In the genomic region with DNA sequence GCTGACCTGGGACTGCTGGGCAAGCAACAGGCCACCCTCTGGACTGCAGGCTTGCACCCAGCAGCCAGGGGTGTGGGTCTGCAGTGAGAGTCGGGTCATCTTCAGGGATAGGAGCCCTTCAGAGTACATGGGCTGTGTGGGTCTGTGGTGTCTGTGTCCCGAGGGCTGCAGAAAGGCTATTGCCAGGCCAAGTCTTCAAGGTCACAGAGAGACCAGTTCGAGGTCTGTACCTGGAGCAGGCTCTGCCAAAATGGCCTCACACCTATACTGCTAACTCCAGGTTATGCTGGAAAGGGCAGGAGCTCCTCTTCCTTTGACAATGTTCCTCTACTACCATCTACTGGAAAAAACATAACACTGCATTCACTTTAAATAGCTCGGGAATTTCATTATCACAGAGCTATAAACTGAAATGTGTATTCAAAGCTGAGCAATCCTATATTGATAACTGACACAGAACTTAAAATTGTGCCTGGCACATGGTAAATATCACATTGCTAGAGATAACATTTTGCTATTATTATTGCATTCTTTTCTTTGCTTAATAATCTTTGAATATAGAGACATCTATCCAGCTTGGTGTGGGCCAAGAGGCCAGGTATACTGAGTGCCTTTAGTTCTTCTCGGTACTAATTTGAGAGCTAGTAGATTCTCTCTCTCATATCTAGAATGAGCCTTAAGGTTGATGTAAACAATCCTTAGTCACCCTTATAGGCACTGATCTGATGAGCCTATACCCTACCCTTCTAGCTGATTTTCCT, we compare ENCODE assay signal across 9 cellular contexts. TPM values are rescaled to one million over a fixed set of nuclear protein-coding genes. Genes with fewer than 3 reads are reported as not detected.
DNase-seq lines count a peak whose midpoint lies in the region; ATAC-seq, FAIRE-seq and TF ChIP-seq lines count a peak whose summit lies in the region.
"Had no signal": no experiment of that assay in that cellular context is flagged by ENCODE, and none has a peak within 500 bp of the region (broad histone marks: within the 10 kb centered on the region; RNA-seq: fewer than 3 reads in every experiment).

No MANE protein-coding gene starts in this region.

- no peak overlapping the region for H3K27ac ChIP-seq in pancreas
- H3K27ac ChIP-seq: SJSA1 had no signal

- H3K36me3 ChIP-seq in pancreas: no peaks in the 10 kb centered on the region
- H3K36me3 ChIP-seq: SJSA1 had no signal

- DNase-seq in DMS 273 (lab: John Stamatoyannopoulos, UW; ENCODE audit: unreplicated experiment): peak; percentile 72
- peak; percentile 52 for DNase-seq in M059J (ENCODE audit: low read depth)
- DNase-seq in SK-MEL-5 (ENCODE audit: low read depth, low spot score): peak; percentile 58
- peak; percentile 58 for DNase-seq in fibroblast of pulmonary artery (ENCODE audit: low read depth)
- DNase-seq in pancreas: peak in 5 of 6 donors; percentile 30 to 59 (median 35)
- DNase-seq in activated CD4-positive, CD25-positive, alpha-beta regulatory T cell (lab: John Stamatoyannopoulos, UW): no peak

- H3K4me1 ChIP-seq in pancreas: peaks cover 0 to 12% (median 10%) of the 10 kb centered on the region in 3 donors

- FAIRE-seq in pancreas (lab: Jason Lieb, UNC): peak; percentile 85

- TF ChIP-seq CTCF in fibroblast of pulmonary artery (IDR thresholded peaks at IDR 0.05; ENCODE audit: low read length, missing control alignments) (peak; percentile 81), pancreas (IDR thresholded peaks at IDR 0.05) (peak; percentile 30 to 72 (median 60))

- H3K9me3 ChIP-seq in pancreas: no peaks in the 10 kb centered on the region
- H3K9me3 ChIP-seq: SJSA1 had no signal

- 26 to 28% methylated on average over 5 of the region's 5 CpGs for WGBS in pancreas, 2 donors

- in situ Hi-C loops in SK-MEL-5 (cut with HindIII; ENCODE audit: low pct_unique_long_range_greater_than_20kb, low sequenced_read_pairs): no loop called here

- H3K4me3 ChIP-seq in fibroblast of pulmonary artery (replicated peaks; ENCODE audit: low read depth, low read length) (no peak overlapping the region), pancreas (no peak overlapping the region)
- H3K4me3 ChIP-seq: SJSA1 had no signal

- no peaks in the 10 kb centered on the region for H3K27me3 ChIP-seq in pancreas
- H3K27me3 ChIP-seq: SJSA1 had no signal

- ATAC-seq in GM19452 (IDR thresholded peaks at IDR 0.05; ENCODE audit: unreplicated experiment) (peak; percentile 66), pancreas (peak; percentile 88 to 97 (median 96)), HG03159 (IDR thresholded peaks at IDR 0.05; ENCODE audit: unreplicated experiment) (no peak)

- intact Hi-C loops in pancreas (cut with DNase I): loop anchor here in 2 of 3 donors (5.0 to 10.0 kb wide), 2 partner anchors 278 to 410 kb away; no protein-coding TSS in a partner anchor

RNA-seq across cellular contexts. Expression of gene DNAH14, which starts 6.9 kb away (rescaled TPM):
- total RNA-seq in M059J (2014; rRNA removed; shearing (Covaris generic)): not detected in 2 replicates
- total RNA-seq in SK-MEL-5 (2014; rRNA removed; shearing (Covaris generic)): 74.1 and 85.4 TPM in 2 replicates
- polyA plus RNA-seq in SK-MEL-5 (2015; cell fraction: cytosol; rRNA removed): 16.3 and 17.3 TPM in 2 replicates
- polyA plus RNA-seq in SK-MEL-5 (2015; cell fraction: nucleus; rRNA removed): 51.1 and 77.3 TPM in 2 replicates
- total RNA-seq in pancreas: 10 to 100 TPM; 15.3 to 27.6 (median 19.9) TPM
- polyA plus RNA-seq in pancreas: 1 to 10 TPM; 7.9 to 9.0 TPM

Comparison
In these comparisons a context has a peak if more than half of its experiments do, and no peak if none do; other contexts are left out.
1. DNase-seq: peak in DMS 273 (single experiment), M059J (single experiment), SK-MEL-5 (single experiment), fibroblast of pulmonary artery (single experiment) and pancreas (5 of 6); none in activated CD4-positive, CD25-positive, alpha-beta regulatory T cell (0 of 4).
2. RNA of gene DNAH14, which starts 6.9 kb away (total RNA-seq): 74.1 to 85.4 TPM in SK-MEL-5 and 15.3 to 27.6 TPM in pancreas; not detected in M059J; every median in the first group is over 10 times any median in the second.